In genomic region chr5:159053708-159054107, GRCh38 we compare ENCODE assay signal across 28 cellular contexts. TPM values are rescaled to one million over a fixed set of nuclear protein-coding genes. Genes with fewer than 3 reads are reported as not detected.
DNase-seq lines count a peak whose midpoint lies in the region; ATAC-seq and TF ChIP-seq lines count a peak whose summit lies in the region.
"Had no signal": no experiment of that assay in that cellular context is flagged by ENCODE, and none has a peak within 500 bp of the region (broad histone marks: within the 10 kb centered on the region; RNA-seq: fewer than 3 reads in every experiment).

No MANE protein-coding gene starts in this region.

- peak overlapping the region; percentile 4 to 39 for H3K4me3 Mint-ChIP-seq in stimulated activated naive B cell treated with anti-CD40 and anti-IgM and Interleukin-4, amounts not matched to agents 10 μg/mL and 1 μg/mL and 100 μg/mL, for 72 hours
- H3K4me3 Mint-ChIP-seq: activated naive CD8-positive, alpha-beta T cell treated with anti-CD3 and anti-CD28 coated beads, Interleukin-2, amount 10 ng/mL, durations not matched to agents 7 days and 5 days; activated T-cell treated with anti-CD3 and anti-CD28 coated beads, Interleukin-2, amount 50 U/mL, for 24 hours; effector memory CD8-positive, alpha-beta T cell; natural killer cell treated with Interleukin-12 subunit alpha and Interleukin-12 subunit beta and Interleukin-15 and Interleukin-18, amount 100 ng/mL, for 72 hours had no signal

- 56 to 70% methylated on average over 4 of the region's 4 CpGs for WGBS in esophagus squamous epithelium, 2 donors

- H3K36me3 ChIP-seq in DOHH2 (ENCODE audit: control insufficient read depth, low read length), result peaks cover 8% of the 10 kb centered on the region; the same call in 1 of the 2 replicates
- no peaks in the 10 kb centered on the region for H3K36me3 ChIP-seq in OCI-LY1 (ENCODE audit: insufficient read depth, low read length)
- no peaks in the 10 kb centered on the region for H3K36me3 ChIP-seq in esophagus squamous epithelium
- no peaks in the 10 kb centered on the region for H3K36me3 ChIP-seq in WERI-Rb-1
- H3K36me3 ChIP-seq: ovary, thoracic aorta, uterus had no signal

- peak overlapping the region; percentile 77 for H3K27ac Mint-ChIP-seq in stimulated activated naive B cell treated with anti-CD40 and anti-IgM and Interleukin-4, amounts not matched to agents 10 μg/mL and 1 μg/mL and 100 μg/mL, for 72 hours
- H3K27ac Mint-ChIP-seq: activated naive CD8-positive, alpha-beta T cell treated with anti-CD3 and anti-CD28 coated beads, Interleukin-2, amount 10 ng/mL, durations not matched to agents 7 days and 5 days; activated T-cell treated with anti-CD3 and anti-CD28 coated beads, Interleukin-2, amount 50 U/mL, for 24 hours; effector memory CD8-positive, alpha-beta T cell; natural killer cell treated with Interleukin-12 subunit alpha and Interleukin-12 subunit beta and Interleukin-15 and Interleukin-18, amount 100 ng/mL, for 72 hours had no signal

- no peak overlapping the region for H2AFZ ChIP-seq in OCI-LY1 (ENCODE audit: low read length)

- peaks cover 56 to 82% of the 10 kb centered on the region in 2 donors for H3K4me1 Mint-ChIP-seq in stimulated activated naive B cell treated with anti-CD40 and anti-IgM and Interleukin-4, amounts not matched to agents 10 μg/mL and 1 μg/mL and 100 μg/mL, for 72 hours

- H3K27me3 ChIP-seq in DOHH2 (ENCODE audit: control insufficient read depth, low read length) (no peaks in the 10 kb centered on the region), OCI-LY1 (ENCODE audit: insufficient read depth, low read length) (no peaks in the 10 kb centered on the region), esophagus squamous epithelium (peaks cover 0 to 62% (median under 1%) of the 10 kb centered on the region in 4 donors), WERI-Rb-1 (ENCODE audit: insufficient read depth, low read depth, severe bottlenecking) (no peaks in the 10 kb centered on the region)
- H3K27me3 ChIP-seq: ovary, uterus had no signal

- TF ChIP-seq CTCF in DOHH2 (IDR thresholded peaks at IDR 0.05; ENCODE audit: low read depth, low read length, poor library complexity, severe bottlenecking) (no peak), OCI-LY1 (IDR thresholded peaks at IDR 0.05; ENCODE audit: low read length) (no peak), esophagus squamous epithelium (IDR thresholded peaks at IDR 0.05) (no peak), WERI-Rb-1 (IDR thresholded peaks at IDR 0.05; ENCODE audit: low read depth, low read length) (no peak)

- H4K20me1 ChIP-seq in DOHH2 (ENCODE audit: control insufficient read depth, insufficient read depth, low read depth, low read length) (no peaks in the 10 kb centered on the region), OCI-LY1 (ENCODE audit: insufficient read depth, low read length) (no peaks in the 10 kb centered on the region)

- H3K4me1 ChIP-seq in DOHH2 (ENCODE audit: control insufficient read depth, low read length) (peaks cover 96% of the 10 kb centered on the region), OCI-LY1 (ENCODE audit: insufficient read depth, low read length, severe bottlenecking) (peaks cover 99% of the 10 kb centered on the region), esophagus squamous epithelium (peaks cover 8 to 60% (median 10%) of the 10 kb centered on the region in 3 donors)

- H3K27ac ChIP-seq in DOHH2 (ENCODE audit: low read depth, low read length) (peak overlapping the region; percentile 86), OCI-LY1 (ENCODE audit: low read depth, low read length, poor library complexity, severe bottlenecking) (peak overlapping the region; percentile 97), esophagus squamous epithelium (peak overlapping the region in 3 of 4 donors; percentile 74 to 87 (median 78)), WERI-Rb-1 (no peak overlapping the region)
- H3K27ac ChIP-seq: ovary had no signal

- no peaks in the 10 kb centered on the region for H3K9me3 ChIP-seq in DOHH2 (ENCODE audit: control insufficient read depth, insufficient read depth, low read length)
- H3K9me3 ChIP-seq in OCI-LY1 (ENCODE audit: low read length), result no peaks in the 10 kb centered on the region
- no peaks in the 10 kb centered on the region for H3K9me3 ChIP-seq in esophagus squamous epithelium
- H3K9me3 ChIP-seq in WERI-Rb-1 (ENCODE audit: severe bottlenecking), result no peaks in the 10 kb centered on the region
- H3K9me3 ChIP-seq: ovary, thoracic aorta, uterus had no signal

- H3K9ac ChIP-seq in OCI-LY1 (ENCODE audit: low read length), result peak overlapping the region; percentile 75; the same call in 1 of the 2 replicates

- TF ChIP-seq POLR2A in esophagus squamous epithelium (IDR thresholded peaks at IDR 0.05), result no peak

- H3K79me2 ChIP-seq in DOHH2 (ENCODE audit: control insufficient read depth, low read length) (peaks cover 57% of the 10 kb centered on the region), OCI-LY1 (ENCODE audit: insufficient read depth, low read length) (peaks cover 11% of the 10 kb centered on the region)

- H3K27me3 Mint-ChIP-seq in stimulated activated naive B cell treated with anti-CD40 and anti-IgM and Interleukin-4, amounts not matched to agents 10 μg/mL and 1 μg/mL and 100 μg/mL, for 72 hours, result no peaks in the 10 kb centered on the region

- H3K9me3 Mint-ChIP-seq in stimulated activated naive B cell treated with anti-CD40 and anti-IgM and Interleukin-4, amounts not matched to agents 10 μg/mL and 1 μg/mL and 100 μg/mL, for 72 hours, result no peaks in the 10 kb centered on the region
- H3K9me3 Mint-ChIP-seq: activated naive CD8-positive, alpha-beta T cell treated with anti-CD3 and anti-CD28 coated beads, Interleukin-2, amount 10 ng/mL, durations not matched to agents 7 days and 5 days; activated T-cell treated with anti-CD3 and anti-CD28 coated beads, Interleukin-2, amount 50 U/mL, for 24 hours; effector memory CD8-positive, alpha-beta T cell; natural killer cell treated with Interleukin-12 subunit alpha and Interleukin-12 subunit beta and Interleukin-15 and Interleukin-18, amount 100 ng/mL, for 72 hours had no signal

- H3F3A ChIP-seq in DOHH2 (ENCODE audit: control insufficient read depth, insufficient read depth) (peaks cover 38% of the 10 kb centered on the region), OCI-LY1 (ENCODE audit: insufficient read depth, low read length) (0 out of 2 replicates have a peak, but pooled peaks cover 5% of the 10 kb centered on the region)

- H3K9me2 ChIP-seq in DOHH2 (replicated peaks; ENCODE audit: control insufficient read depth, low read length) (no peaks in the 10 kb centered on the region), OCI-LY1 (ENCODE audit: low read depth, low read length) (no peaks in the 10 kb centered on the region)

- ATAC-seq in stimulated activated naive B cell treated with anti-CD40 and anti-IgM and Interleukin-4, amounts not matched to agents 10 μg/mL and 1 μg/mL and 100 μg/mL, for 72 hours (replicated peaks), result no peak
- ATAC-seq in GM21367 (IDR thresholded peaks at IDR 0.05; ENCODE audit: unreplicated experiment) (no peak), GM21576 (IDR thresholded peaks at IDR 0.05; ENCODE audit: unreplicated experiment) (no peak), HG03442 (IDR thresholded peaks at IDR 0.05; ENCODE audit: unreplicated experiment) (no peak)
- ATAC-seq: effector memory CD8-positive, alpha-beta T cell; HCT116; natural killer cell treated with Interleukin-12 subunit alpha and Interleukin-12 subunit beta and Interleukin-15 and Interleukin-18, amount 100 ng/mL, for 72 hours; stimulated activated naive CD8-positive, alpha-beta T cell treated with anti-CD3 and anti-CD28 coated beads, Interleukin-15, Interleukin-2, amounts not matched to agents 100 U/mL and 50 U/mL, for 24 hours had no signal

- H3K4me3 ChIP-seq in DOHH2 (ENCODE audit: low read length) (peak overlapping the region; percentile 75), OCI-LY1 (ENCODE audit: low read depth, low read length, poor library complexity, severe bottlenecking) (peak overlapping the region; percentile 60), esophagus squamous epithelium (no peak overlapping the region), WERI-Rb-1 (ENCODE audit: low read depth, low read length) (no peak overlapping the region)
- H3K4me3 ChIP-seq: ovary, skin epidermis, uterus had no signal

- intact Hi-C loops in esophagus squamous epithelium (cut with DNase I), result no loop called here

- H3K36me3 Mint-ChIP-seq in stimulated activated naive B cell treated with anti-CD40 and anti-IgM and Interleukin-4, amounts not matched to agents 10 μg/mL and 1 μg/mL and 100 μg/mL, for 72 hours, result peaks cover 7 to 28% of the 10 kb centered on the region in 2 donors
- H3K36me3 Mint-ChIP-seq: activated naive CD8-positive, alpha-beta T cell treated with anti-CD3 and anti-CD28 coated beads, Interleukin-2, amount 10 ng/mL, durations not matched to agents 7 days and 5 days; natural killer cell treated with Interleukin-12 subunit alpha and Interleukin-12 subunit beta and Interleukin-15 and Interleukin-18, amount 100 ng/mL, for 72 hours had no signal

- no peak for DNase-seq in esophagus squamous epithelium (lab: John Stamatoyannopoulos, UW)
- no peak for DNase-seq in stimulated activated naive B cell treated with anti-CD40 and anti-IgM and Interleukin-4, amounts not matched to agents 10 μg/mL and 1 μg/mL and 100 μg/mL, for 72 hours
- no peak for DNase-seq in WERI-Rb-1
- DNase-seq: activated CD4-positive, alpha-beta T cell treated with anti-CD3 and anti-CD28 coated beads, Interleukin-2, amount 50 U/mL, for 1 hour; activated gamma-delta T cell; activated naive CD8-positive, alpha-beta T cell treated with anti-CD3 and anti-CD28 coated beads, Interleukin-2, amount 10 ng/mL, durations not matched to agents 7 days and 5 days; activated T-cell treated with anti-CD3 and anti-CD28 coated beads, Interleukin-2, amount 50 U/mL, for 24 hours; effector memory CD8-positive, alpha-beta T cell; erythroblast; head of caudate nucleus; Kasumi-1; NCI-H1417 treated with DMSO at 0.1 percent for 48 hours; NCI-H2029 treated with DMSO at 0.1 percent for 48 hours; NCI-H345; ovary; SIG-M5; stimulated activated naive CD8-positive, alpha-beta T cell treated with anti-CD3 and anti-CD28 coated beads, Interleukin-15, Interleukin-2, amounts not matched to agents 100 U/mL and 50 U/mL, for 24 hours; SW 1271; uterus had no signal

- peak overlapping the region; percentile 98 for H3K4me2 ChIP-seq in DOHH2 (ENCODE audit: low read length)
- peak overlapping the region; percentile 85 for H3K4me2 ChIP-seq in OCI-LY1 (ENCODE audit: low read length)

RNA-seq across cellular contexts. Expression of gene EBF1, which starts 46.0 kb away (rescaled TPM):
- total RNA-seq in esophagus squamous epithelium, result 10 to 100 TPM in 2 of 4 donors, 1 to 10 TPM in 1, under 1 TPM in 1; 0.80 to 15.8 (median 7.0) TPM

Comparison
In these comparisons a context has a peak if more than half of its experiments do, and no peak if none do; other contexts are left out.
1. H3K4me3 ChIP-seq: peak in DOHH2 (single experiment) and OCI-LY1 (single experiment); none in esophagus squamous epithelium (0 of 4) and WERI-Rb-1 (single experiment).